1 cellular context compared by ENCODE assay signal in the genomic region with DNA sequence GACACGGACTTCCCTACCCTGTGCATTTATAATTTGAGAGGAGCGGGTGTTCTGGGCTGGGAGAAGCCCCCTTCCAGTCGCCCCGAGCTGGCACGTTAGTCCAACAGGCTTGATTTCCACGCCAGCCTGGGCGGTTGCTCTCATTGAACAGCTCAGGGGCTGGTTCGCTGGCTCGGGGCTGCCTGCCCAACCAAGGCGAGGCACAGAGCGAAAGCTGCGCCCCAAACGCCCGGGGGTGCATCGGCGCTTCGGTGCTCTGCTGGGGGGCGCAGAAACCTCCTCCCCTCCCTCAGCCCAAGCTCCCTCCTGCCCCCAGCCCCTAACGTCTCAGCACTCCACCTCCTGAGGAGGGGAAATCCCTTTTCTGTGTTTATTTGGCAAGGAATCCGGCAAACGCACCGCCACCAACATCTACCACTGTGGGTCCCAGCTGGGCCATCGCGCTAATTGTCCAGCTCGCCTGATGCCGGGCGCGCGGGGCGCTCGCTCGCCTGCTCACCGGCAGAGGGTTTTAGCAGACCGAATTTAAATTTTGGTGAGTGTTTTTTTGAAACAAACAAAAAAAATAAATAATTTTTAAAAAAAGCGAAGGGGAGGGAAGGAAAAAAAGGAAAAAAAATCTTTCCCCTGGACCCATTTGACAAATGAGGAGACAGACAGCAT.
TF ChIP-seq lines count a peak whose summit lies in the region.

No MANE protein-coding gene starts in this region.

TF ChIP-seq in neural cell, 6 proteins besides CTCF, POLR2A, EP300 and RAD21 (continued from another document):
- TF ChIP-seq, protein P1, sequence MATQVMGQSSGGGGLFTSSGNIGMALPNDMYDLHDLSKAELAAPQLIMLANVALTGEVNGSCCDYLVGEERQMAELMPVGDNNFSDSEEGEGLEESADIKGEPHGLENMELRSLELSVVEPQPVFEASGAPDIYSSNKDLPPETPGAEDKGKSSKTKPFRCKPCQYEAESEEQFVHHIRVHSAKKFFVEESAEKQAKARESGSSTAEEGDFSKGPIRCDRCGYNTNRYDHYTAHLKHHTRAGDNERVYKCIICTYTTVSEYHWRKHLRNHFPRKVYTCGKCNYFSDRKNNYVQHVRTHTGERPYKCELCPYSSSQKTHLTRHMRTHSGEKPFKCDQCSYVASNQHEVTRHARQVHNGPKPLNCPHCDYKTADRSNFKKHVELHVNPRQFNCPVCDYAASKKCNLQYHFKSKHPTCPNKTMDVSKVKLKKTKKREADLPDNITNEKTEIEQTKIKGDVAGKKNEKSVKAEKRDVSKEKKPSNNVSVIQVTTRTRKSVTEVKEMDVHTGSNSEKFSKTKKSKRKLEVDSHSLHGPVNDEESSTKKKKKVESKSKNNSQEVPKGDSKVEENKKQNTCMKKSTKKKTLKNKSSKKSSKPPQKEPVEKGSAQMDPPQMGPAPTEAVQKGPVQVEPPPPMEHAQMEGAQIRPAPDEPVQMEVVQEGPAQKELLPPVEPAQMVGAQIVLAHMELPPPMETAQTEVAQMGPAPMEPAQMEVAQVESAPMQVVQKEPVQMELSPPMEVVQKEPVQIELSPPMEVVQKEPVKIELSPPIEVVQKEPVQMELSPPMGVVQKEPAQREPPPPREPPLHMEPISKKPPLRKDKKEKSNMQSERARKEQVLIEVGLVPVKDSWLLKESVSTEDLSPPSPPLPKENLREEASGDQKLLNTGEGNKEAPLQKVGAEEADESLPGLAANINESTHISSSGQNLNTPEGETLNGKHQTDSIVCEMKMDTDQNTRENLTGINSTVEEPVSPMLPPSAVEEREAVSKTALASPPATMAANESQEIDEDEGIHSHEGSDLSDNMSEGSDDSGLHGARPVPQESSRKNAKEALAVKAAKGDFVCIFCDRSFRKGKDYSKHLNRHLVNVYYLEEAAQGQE (IDR thresholded peaks at IDR 0.05; ENCODE audit: borderline replicate concordance), result no peak
TF ChIP-seq in neural cell: peak in this region for 1.
